9 cellular contexts compared by ENCODE assay signal in the genomic region with DNA sequence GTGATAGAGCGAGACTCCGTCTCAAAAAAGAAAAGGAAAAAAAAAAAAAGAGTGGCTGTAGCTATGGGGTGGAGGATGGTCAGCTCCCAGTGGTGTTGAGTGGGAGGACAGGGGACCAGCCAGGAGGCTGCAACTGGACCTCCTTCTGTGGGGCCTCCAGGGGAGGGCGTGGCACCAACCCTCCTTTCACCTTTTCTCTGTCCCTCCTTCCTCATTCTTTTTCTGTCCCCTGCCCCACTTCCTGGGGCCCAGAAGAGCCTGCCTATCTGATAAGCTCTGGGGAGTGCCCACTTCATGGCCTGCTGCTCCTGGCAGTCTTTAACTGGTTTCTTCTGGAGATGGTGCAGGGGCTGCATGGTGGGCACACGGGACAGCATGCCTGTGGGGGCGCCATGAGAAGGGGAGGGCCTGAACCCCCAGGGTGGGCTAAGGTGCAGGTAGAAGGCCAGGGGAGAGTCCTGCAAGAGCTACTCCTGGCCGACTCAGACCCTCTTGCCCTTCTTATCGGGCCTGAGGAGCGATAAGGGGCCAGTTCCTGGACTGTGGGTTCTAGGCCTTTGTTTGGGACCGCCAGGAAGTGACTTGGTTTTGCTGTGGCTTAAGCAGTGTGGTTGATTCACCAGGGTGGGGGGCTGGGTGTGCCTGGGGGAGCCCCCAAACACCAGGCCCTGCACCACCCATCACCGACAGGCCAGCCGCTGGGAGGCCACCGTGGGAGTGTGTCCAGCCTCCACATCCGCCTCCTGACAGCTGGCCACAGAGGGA. TPM values are rescaled to one million over a fixed set of nuclear protein-coding genes. Genes with fewer than 3 reads are reported as not detected.
DNase-seq lines count a peak whose midpoint lies in the region; ATAC-seq and TF ChIP-seq lines count a peak whose summit lies in the region.
"Had no signal": no experiment of that assay in that cellular context is flagged by ENCODE, and none has a peak within 500 bp of the region (broad histone marks: within the 10 kb centered on the region; RNA-seq: fewer than 3 reads in every experiment).

No MANE protein-coding gene starts in this region.

- H3K4me3 ChIP-seq in gastrocnemius medialis: no peak overlapping the region

- peak; percentile 71 for DNase-seq in OCI-M1 (lab: John Stamatoyannopoulos, UW)
- peak; percentile 50 for DNase-seq in glomerular visceral epithelial cell (ENCODE audit: extremely low spot score)
- no peak for DNase-seq in gastrocnemius medialis
- no peak for DNase-seq in GM19240 (ENCODE audit: insufficient read length, low spot score)
- DNase-seq: activated CD4-positive, alpha-beta T cell treated with anti-CD3 and anti-CD28 coated beads for 1 hour had no signal

- H3K27me3 ChIP-seq in gastrocnemius medialis: no peaks in the 10 kb centered on the region

- H3K9me3 ChIP-seq in gastrocnemius medialis: no peaks in the 10 kb centered on the region

- in situ Hi-C loops in gastrocnemius medialis (cut with MboI; ENCODE audit: low sequenced_read_pairs in 4 of 4): no loop called here

- no peak for TF ChIP-seq POLR2A in gastrocnemius medialis (IDR thresholded peaks at IDR 0.05)

- ATAC-seq in GM18511 (IDR thresholded peaks at IDR 0.05; ENCODE audit: unreplicated experiment): peak; percentile 49
- no peak for ATAC-seq in gastrocnemius medialis
- ATAC-seq in GM19463 (IDR thresholded peaks at IDR 0.05; ENCODE audit: unreplicated experiment): no peak
- no peak for ATAC-seq in HG03175 (IDR thresholded peaks at IDR 0.05; ENCODE audit: unreplicated experiment)
- no peak for ATAC-seq in HG03469 (IDR thresholded peaks at IDR 0.05; ENCODE audit: unreplicated experiment)

- peak overlapping the region; percentile 36 to 69 (median 54) for H3K27ac ChIP-seq in gastrocnemius medialis

- no peak for TF ChIP-seq CTCF in gastrocnemius medialis (IDR thresholded peaks at IDR 0.05 in 4 of 5, conservative IDR thresholded peaks at IDR 0.05 in 1 of 5)

- no peaks in the 10 kb centered on the region for H3K36me3 ChIP-seq in gastrocnemius medialis

- peaks cover 5 to 10% of the 10 kb centered on the region in 2 donors for H3K4me1 ChIP-seq in gastrocnemius medialis

- intact Hi-C loops in gastrocnemius medialis (cut with DNase I; ENCODE audit: low total_unique reads): no loop called here

RNA-seq across cellular contexts. Expression of a gene that starts 49.4 kb away (rescaled TPM):
- 10 to 100 TPM; 10.9 to 21.5 (median 12.0) TPM for total RNA-seq in gastrocnemius medialis

Comparison
In these comparisons a context has a peak if more than half of its experiments do, and no peak if none do; other contexts are left out.
1. DNase-seq: peak in OCI-M1 (single experiment) and glomerular visceral epithelial cell (single experiment); none in gastrocnemius medialis (0 of 2) and GM19240 (single experiment).